In the genomic region with DNA sequence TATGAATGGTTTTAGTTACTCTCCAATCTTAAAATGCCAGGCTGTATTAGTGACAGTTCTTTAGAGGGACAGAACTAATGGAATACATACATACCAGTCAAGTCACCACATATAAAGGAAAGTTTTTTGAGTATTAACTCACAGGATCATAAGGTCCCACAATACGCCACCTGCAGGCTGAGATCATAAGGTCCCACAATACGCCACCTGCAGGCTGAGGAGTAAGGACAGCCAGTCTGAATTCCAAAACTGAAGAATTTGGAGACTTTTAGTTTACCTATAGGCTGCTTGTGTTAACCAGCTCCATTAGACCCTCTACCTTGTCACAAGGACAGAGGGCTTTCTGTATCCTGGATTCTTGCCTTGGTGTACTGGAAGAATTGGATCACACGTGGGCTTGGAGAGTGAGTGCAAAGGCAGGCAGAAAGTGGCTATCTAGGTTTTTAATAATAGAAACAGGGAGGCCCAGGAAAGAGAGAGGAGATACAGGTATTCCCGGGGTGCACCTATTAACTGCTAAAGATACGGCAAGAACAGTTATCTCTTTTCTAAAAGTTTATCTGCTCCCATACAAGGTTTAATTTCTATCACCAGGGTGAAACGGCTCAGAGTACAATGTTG, we compare ENCODE assay signal across 9 cellular contexts.
DNase-seq lines count a peak whose midpoint lies in the region; ATAC-seq, FAIRE-seq and TF ChIP-seq lines count a peak whose summit lies in the region.
"Had no signal": no experiment of that assay in that cellular context is flagged by ENCODE, and none has a peak within 500 bp of the region (broad histone marks: within the 10 kb centered on the region; RNA-seq: fewer than 3 reads in every experiment).

No MANE protein-coding gene starts in this region.

- no peak overlapping the region for H3K27ac ChIP-seq in A549

- CTCF ChIA-PET in A549 (lab: Yijun Ruan, JAX): no interaction called here

- H3K4me2 ChIP-seq in A549: no peak overlapping the region

- no peak for FAIRE-seq in A549 (lab: Jason Lieb, UNC)
- FAIRE-seq: colon had no signal

- ATAC-seq in A549 (peak in 1 of 2 experiments; percentile 88; a peak in 3 of 6 replicates), GM18511 (IDR thresholded peaks at IDR 0.05; ENCODE audit: unreplicated experiment) (peak; percentile 89), HG02973 (IDR thresholded peaks at IDR 0.05; ENCODE audit: unreplicated experiment) (peak; percentile 79)

- DNase-seq in A549 (ENCODE audit: low read depth in 1 of 2, low spot score in 1 of 2) (peak in 1 of 2 experiments; percentile 63), NOMO-1 treated with DMSO at 0.1 percent for 48 hours (lab: John Stamatoyannopoulos, UW; ENCODE audit: unreplicated experiment) (peak; percentile 41), fibroblast of the aortic adventitia (ENCODE audit: low read depth) (no peak), activated T-cell treated with anti-CD3 and anti-CD28 coated beads for 4 hours (no peak), NCI-H1092 (lab: John Stamatoyannopoulos, UW) (no peak), SW 1271 (lab: John Stamatoyannopoulos, UW) (no peak)

- TF ChIP-seq EP300 in A549 (IDR thresholded peaks at IDR 0.05): no peak

- no peak overlapping the region for H3K4me3 ChIP-seq in A549
- H3K4me3 ChIP-seq in fibroblast of the aortic adventitia (ENCODE audit: low read depth, low read length): no peak overlapping the region

- H3K4me1 ChIP-seq in A549: no peaks in the 10 kb centered on the region

- peak in 1 of 2 experiments; percentile 43; a peak in 2 of 5 replicates for TF ChIP-seq RAD21 in A549 (conservative IDR thresholded peaks at IDR 0.05 in 1 of 2, IDR thresholded peaks at IDR 0.05 in 1 of 2)

- POLR2A ChIA-PET in A549 (lab: Yijun Ruan, JAX): no interaction called here

- H3K9me3 ChIP-seq in A549: no peaks in the 10 kb centered on the region

- no peak for TF ChIP-seq POLR2A in A549 (IDR thresholded peaks at IDR 0.05; ENCODE audit: low read length)

- TF ChIP-seq CTCF in A549 (IDR thresholded peaks at IDR 0.05): peak; percentile 49
- TF ChIP-seq CTCF in fibroblast of the aortic adventitia (IDR thresholded peaks at IDR 0.05; ENCODE audit: insufficient read depth, low read length): peak; percentile 10

- under 1% methylated on average over 6 of the region's 6 CpGs for WGBS in A549 (ENCODE audit: missing lambda C conversion rate)

TF ChIP-seq in A549, 52 proteins besides CTCF, POLR2A, EP300 and RAD21:
- TF ChIP-seq TP53 (CRISPR knock-in tag; IDR thresholded peaks at IDR 0.05) (no peak), HOXA7 (CRISPR knock-in tag; IDR thresholded peaks at IDR 0.05) (no peak), SMC3 (IDR thresholded peaks at IDR 0.05) (0 out of 3 replicates have a peak, but pooled peaks have one; percentile 20)
- TF ChIP-seq, protein P1, sequence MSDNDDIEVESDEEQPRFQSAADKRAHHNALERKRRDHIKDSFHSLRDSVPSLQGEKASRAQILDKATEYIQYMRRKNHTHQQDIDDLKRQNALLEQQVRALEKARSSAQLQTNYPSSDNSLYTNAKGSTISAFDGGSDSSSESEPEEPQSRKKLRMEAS (IDR thresholded peaks at IDR 0.05): no peak
- TF ChIP-seq, protein P2, sequence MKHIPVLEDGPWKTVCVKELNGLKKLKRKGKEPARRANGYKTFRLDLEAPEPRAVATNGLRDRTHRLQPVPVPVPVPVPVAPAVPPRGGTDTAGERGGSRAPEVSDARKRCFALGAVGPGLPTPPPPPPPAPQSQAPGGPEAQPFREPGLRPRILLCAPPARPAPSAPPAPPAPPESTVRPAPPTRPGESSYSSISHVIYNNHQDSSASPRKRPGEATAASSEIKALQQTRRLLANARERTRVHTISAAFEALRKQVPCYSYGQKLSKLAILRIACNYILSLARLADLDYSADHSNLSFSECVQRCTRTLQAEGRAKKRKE (CRISPR knock-in tag; IDR thresholded peaks at IDR 0.05; ENCODE audit: low read depth): no peak
